32 cellular contexts compared by ENCODE assay signal in the genomic region with DNA sequence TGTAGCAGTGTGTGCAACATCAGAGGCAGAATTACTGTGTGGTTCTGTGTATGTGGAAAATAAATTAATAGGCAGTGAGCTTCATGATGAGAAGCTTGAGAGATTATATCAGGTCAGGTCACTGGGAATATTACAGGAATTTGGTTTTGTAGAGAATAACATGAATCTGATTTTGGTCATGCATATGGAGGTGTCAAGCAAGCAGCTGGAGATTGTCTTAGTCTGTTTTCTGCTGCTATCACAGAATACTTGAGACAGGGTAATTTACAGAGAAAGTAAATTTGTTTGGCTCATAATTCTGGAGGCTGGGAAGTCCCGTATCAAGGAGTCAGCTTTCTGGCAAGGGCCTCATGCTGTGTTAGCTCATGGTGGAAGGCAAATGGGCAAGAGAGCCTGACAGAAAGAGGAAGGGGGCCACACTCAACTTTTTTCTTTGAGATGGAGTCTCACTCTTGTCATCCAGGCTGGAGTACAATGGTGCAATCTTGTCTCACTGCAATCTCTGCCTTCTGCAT.
"Had no signal": no experiment of that assay in that cellular context is flagged by ENCODE, and none has a peak within 500 bp of the region (broad histone marks: within the 10 kb centered on the region; RNA-seq: fewer than 3 reads in every experiment).

No MANE protein-coding gene starts in this region.

- H3K36me3 ChIP-seq: brain microvascular endothelial cell, SJCRH30, WERI-Rb-1 had no signal

- DNase-seq: activated CD4-positive, alpha-beta T cell treated with anti-CD3 and anti-CD28 coated beads, Interleukin-2, amount 10 ng/mL, durations not matched to agents 24 days and 14 days; activated CD4-positive, alpha-beta T cell treated with anti-CD3 and anti-CD28 coated beads, Interleukin-2, amount 50 U/mL, for 4 hours; activated CD4-positive, CD25-positive, alpha-beta regulatory T cell; activated CD8-positive, alpha-beta T cell treated with anti-CD3 and anti-CD28 coated beads for 36 hours; activated effector memory CD4-positive, alpha-beta T cell treated with anti-CD3 and anti-CD28 coated beads, Interleukin-2, amount 50 U/mL, for 16 hours; activated naive CD4-positive, alpha-beta T cell; activated naive CD4-positive, alpha-beta T cell treated with anti-CD3 and anti-CD28 coated beads, Interleukin-2, amount 50 U/mL, for 16 hours; activated naive CD8-positive, alpha-beta T cell treated with anti-CD3 and anti-CD28 coated beads for 36 hours; activated T-cell treated with anti-CD3 and anti-CD28 coated beads, Interleukin-2, amount 50 U/mL, for 1 hour; activated T-cell treated with anti-CD3 and anti-CD28 coated beads, Interleukin-2, amount 50 U/mL, for 72 hours; amniotic stem cell; aorta; brain microvascular endothelial cell; central memory CD4-positive, alpha-beta T cell; Karpas-422; KBM-7; NCI-H1105 treated with DMSO at 0.1 percent for 48 hours; NCI-H1436; NCI-H1694; NCI-H1930; NCI-H345; NCI-H524 treated with DMSO at 0.1 percent for 48 hours; SHP77; SJCRH30; SW 1271; T-helper 1 cell; T-helper 2 cell; T-helper 9 cell; WERI-Rb-1 had no signal

- H3K9me3 ChIP-seq: SJCRH30 had no signal

- H3K27ac ChIP-seq: brain microvascular endothelial cell, SJCRH30, SK-N-MC, WERI-Rb-1 had no signal

- H3K4me1 ChIP-seq: SJCRH30 had no signal

- H3K4me3 ChIP-seq: SJCRH30, SK-N-MC had no signal

- H3K27me3 ChIP-seq: brain microvascular endothelial cell, SJCRH30 had no signal

- ATAC-seq: activated CD8-positive, alpha-beta T cell treated with anti-CD3 and anti-CD28 coated beads for 36 hours; activated T-cell treated with anti-CD3 and anti-CD28 coated beads, Interleukin-2, amount 50 U/mL, for 72 hours; activated T-helper 17 cell treated with anti-CD3 and anti-CD28 coated beads, Interleukin-2, amount 50 U/mL, for 72 hours; Panc1 had no signal
